ENCODE assay signal across 20 cellular contexts in the genomic region with DNA sequence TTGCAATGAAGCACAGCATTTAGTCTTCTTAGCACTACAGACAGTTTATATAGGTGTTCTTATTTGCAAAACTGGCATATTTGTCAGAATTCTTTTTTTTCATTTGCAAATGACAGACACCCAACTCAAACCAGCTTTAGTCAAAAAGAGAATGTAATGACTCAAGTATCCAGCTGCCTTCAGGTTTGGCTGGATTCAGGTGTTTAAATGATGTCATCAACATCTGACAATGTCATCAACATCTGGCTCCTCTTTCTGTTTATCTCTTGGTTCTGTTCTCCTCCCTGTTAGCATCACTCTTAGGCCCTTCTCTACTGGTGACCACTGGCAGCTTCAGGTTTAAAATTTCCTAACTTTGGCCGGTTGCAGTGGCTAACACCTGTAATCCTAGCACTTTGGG. TPM values are rescaled to one million over a fixed set of nuclear protein-coding genes. Genes with fewer than 3 reads are reported as not detected.
DNase-seq lines count a peak whose midpoint lies in the region; FAIRE-seq and TF ChIP-seq lines count a peak whose summit lies in the region.
"Had no signal": no experiment of that assay in that cellular context is flagged by ENCODE, and none has a peak within 500 bp of the region (broad histone marks: within the 10 kb centered on the region; RNA-seq: fewer than 3 reads in every experiment).

No MANE protein-coding gene starts in this region.

- TF ChIP-seq CTCF in GM13977 (IDR thresholded peaks at IDR 0.05; ENCODE audit: extremely low read depth, insufficient read depth, missing control alignments) (no peak), Peyer's patch (IDR thresholded peaks at IDR 0.05) (no peak)

- no peak overlapping the region for H3K4me3 ChIP-seq in Peyer's patch
- no peak overlapping the region for H3K4me3 ChIP-seq in small intestine (ENCODE audit: low read depth in 1 of 2, low read length in 2 of 2)
- H3K4me3 ChIP-seq: BLaER1, GM23338, SK-N-MC had no signal

- H3K27me3 ChIP-seq in Peyer's patch = no peaks in the 10 kb centered on the region
- no peaks in the 10 kb centered on the region for H3K27me3 ChIP-seq in small intestine (ENCODE audit: control insufficient read depth in 2 of 2, insufficient read depth in 2 of 2, low read length in 2 of 2)
- H3K27me3 ChIP-seq: BLaER1 had no signal

- DNase-seq in GM13977 (ENCODE audit: low spot score) (peak; percentile 21), Peyer's patch (no peak), germinal center (ENCODE audit: low spot score) (peak; percentile 54), small intestine (no peak), OCI-M1 (lab: John Stamatoyannopoulos, UW) (no peak), NCI-H748 (lab: John Stamatoyannopoulos, UW; ENCODE audit: unreplicated experiment) (no peak), HPDE6-E6E7 (ENCODE audit: extremely low spot score) (no peak), NCI-H1105 (lab: John Stamatoyannopoulos, UW) (no peak)
- DNase-seq: CD8-positive, alpha-beta T cell; DMS79; HCEC 1CT; NCI-H1417 treated with DMSO at 0.1 percent for 48 hours; NCI-H1930; NCI-H226; NCI-H524 treated with DMSO at 0.1 percent for 48 hours; Right ventricle myocardium superior had no signal

- WGBS in small intestine, 3 donors = 17 to 58% (median 46%) methylated on average over 1 of the region's 1 CpG

- H3K27ac ChIP-seq in Peyer's patch (peak overlapping the region in 3 of 4 donors; percentile 11 to 76 (median 48)), small intestine (ENCODE audit: low read depth in 1 of 2, low read length in 1 of 2) (peak overlapping the region; percentile 74 to 85)
- H3K27ac ChIP-seq: BLaER1, SK-N-MC had no signal

- in situ Hi-C loops in GM13977 (cut with MboI; ENCODE audit: low pct_unique_long_range_greater_than_20kb, low sequenced_read_pairs, unreplicated experiment) = no loop called here

- TF ChIP-seq POLR2A in Peyer's patch (IDR thresholded peaks at IDR 0.05) = no peak

- no peaks in the 10 kb centered on the region for H3K9me3 ChIP-seq in Peyer's patch
- no peaks in the 10 kb centered on the region for H3K9me3 ChIP-seq in small intestine (ENCODE audit: control insufficient read depth, low read depth)
- H3K9me3 ChIP-seq: BLaER1 had no signal

- peaks cover 0 to 30% (median 0%) of the 10 kb centered on the region in 3 donors for H3K36me3 ChIP-seq in Peyer's patch
- H3K36me3 ChIP-seq in small intestine (ENCODE audit: control insufficient read depth in 2 of 2, insufficient read depth in 2 of 2, low read length in 2 of 2) = peaks cover 0 to 2% of the 10 kb centered on the region in 2 donors
- H3K36me3 ChIP-seq: BLaER1 had no signal

- no peak for FAIRE-seq in small intestine (lab: Jason Lieb, UNC)
- FAIRE-seq: RCC 7860 had no signal

- H3K4me1 ChIP-seq in Peyer's patch (peaks cover 0 to 20% (median 0%) of the 10 kb centered on the region in 4 donors), small intestine (ENCODE audit: control insufficient read depth in 2 of 2, insufficient read depth in 1 of 2, low read depth in 1 of 2, low read length in 1 of 2) (peaks cover 0 to 4% of the 10 kb centered on the region in 2 donors)

RNA-seq across cellular contexts. Expression of a gene that starts 18.9 kb away (rescaled TPM):
- total RNA-seq in Peyer's patch = 100 to 1,000 TPM in 3 of 4 donors, 10 to 100 TPM in 1; 26.4 to 218 (median 175) TPM
- 10 to 100 TPM; 61.5 to 91.6 (median 83.0) TPM for polyA plus RNA-seq in small intestine
- total RNA-seq: CD8-positive, alpha-beta T cell; Right ventricle myocardium superior had no signal

Comparison
In these comparisons a context has a peak if more than half of its experiments do, and no peak if none do; other contexts are left out.
1. DNase-seq: peak in GM13977 (single experiment) and germinal center (single experiment); none in Peyer's patch (0 of 3), small intestine (single experiment), OCI-M1 (single experiment), NCI-H748 (single experiment), HPDE6-E6E7 (single experiment) and NCI-H1105 (single experiment).